ENCODE assay signal across 1 cellular context in the genomic region with DNA sequence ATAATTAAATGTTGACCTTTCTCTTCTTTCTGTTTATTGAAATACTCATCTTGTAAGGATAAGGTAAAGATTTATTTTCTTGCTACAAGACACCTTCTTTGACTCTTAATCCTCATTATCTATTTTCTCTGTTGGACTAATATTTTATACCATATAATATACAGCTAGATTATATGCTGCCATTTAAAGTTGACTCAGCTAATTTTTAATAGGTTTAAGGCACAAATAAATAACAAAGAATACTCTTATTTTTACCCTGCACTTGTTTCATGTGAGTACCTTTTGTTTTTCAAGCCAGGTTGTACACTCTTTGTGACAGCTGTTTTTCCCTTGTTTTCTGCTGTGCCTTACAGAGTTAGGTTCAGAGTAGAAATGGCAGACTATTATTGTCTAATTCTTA.
TF ChIP-seq lines count a peak whose summit lies in the region.

No MANE protein-coding gene starts in this region.

TF ChIP-seq in A549, 52 proteins besides CTCF, POLR2A, EP300 and RAD21 (continued from another document):
- TF ChIP-seq BCL3 (IDR thresholded peaks at IDR 0.05): no peak
- peak; percentile 22 for TF ChIP-seq MAFK (IDR thresholded peaks at IDR 0.05; ENCODE audit: partially characterized antibody)
- no peak for TF ChIP-seq ATOH8 (CRISPR knock-in tag; IDR thresholded peaks at IDR 0.05; ENCODE audit: low read depth)
- TF ChIP-seq SREBF2 (IDR thresholded peaks at IDR 0.05): no peak
